ENCODE assay signal across 13 cellular contexts in genomic region chr12:83827860-83828259, GRCh38.
A peak's percentile ranks its signal among the peaks of the same experiment; 100 is the strongest.
DNase-seq lines count a peak whose midpoint lies in the region; ATAC-seq and TF ChIP-seq lines count a peak whose summit lies in the region.
"Had no signal": no experiment of that assay in that cellular context is flagged by ENCODE, and none has a peak within 500 bp of the region (broad histone marks: within the 10 kb centered on the region; RNA-seq: fewer than 3 reads in every experiment).

No MANE protein-coding gene starts in this region.

- H3K9me3 ChIP-seq in adrenal gland (replicated peaks in 1 of 3): no peaks in the 10 kb centered on the region
- H3K9me3 ChIP-seq: ascending aorta, upper lobe of left lung had no signal

- H3K27ac ChIP-seq in adrenal gland: peak overlapping the region in 3 of 5 donors; percentile 45 to 71 (median 52)
- H3K27ac ChIP-seq: ascending aorta, upper lobe of left lung had no signal

- TF ChIP-seq POLR2A in adrenal gland (IDR thresholded peaks at IDR 0.05) (no peak), erythroblast (IDR thresholded peaks at IDR 0.05; ENCODE audit: low read length) (no peak)

- H3K4me3 ChIP-seq in AG10803 (ENCODE audit: low read length) (no peak overlapping the region), adrenal gland (no peak overlapping the region)
- H3K4me3 ChIP-seq: ascending aorta, upper lobe of left lung had no signal

- TF ChIP-seq CTCF in AG10803 (conservative IDR thresholded peaks at IDR 0.05; ENCODE audit: low read length): 0 out of 2 replicates have a peak, but pooled peaks have one; percentile 6
- TF ChIP-seq CTCF in adrenal gland (IDR thresholded peaks at IDR 0.05): peak in 5 of 6 experiments; percentile 17 to 35 (median 28)

- no peaks in the 10 kb centered on the region for H3K36me3 ChIP-seq in adrenal gland (replicated peaks in 1 of 2)
- H3K36me3 ChIP-seq: ascending aorta, upper lobe of left lung had no signal

- H3K4me1 ChIP-seq in adrenal gland (replicated peaks in 1 of 2): peaks cover 14% of the 10 kb centered on the region in 2 donors
- H3K4me1 ChIP-seq: ascending aorta, upper lobe of left lung had no signal

- 0 to 8% (median 6%) methylated on average over 2 of the region's 2 CpGs for WGBS in adrenal gland, 4 donors

- DNase-seq in AG10803 (ENCODE audit: low read depth) (no peak), NCI-H226 (peak; percentile 28), adrenal gland (peak; percentile 68 to 88 (median 76)), iPS-NIHi7 (ENCODE audit: extremely low spot score) (peak; percentile 30), erythroblast (lab: John Stamatoyannopoulos, UW) (no peak), Ammon's horn (ENCODE audit: low spot score) (no peak)
- DNase-seq in activated CD8-positive, alpha-beta memory T cell treated with anti-CD3 and anti-CD28 coated beads, Interleukin-2, amount 50 U/mL, for 4 hours: no peak
- DNase-seq: C1 segment of cervical spinal cord, NCI-H1694 treated with DMSO at 0.1 percent for 48 hours, upper lobe of left lung had no signal

- H3K27me3 ChIP-seq in adrenal gland: no peaks in the 10 kb centered on the region
- H3K27me3 ChIP-seq: ascending aorta, upper lobe of left lung had no signal

- no peak for ATAC-seq in HG02981 (IDR thresholded peaks at IDR 0.05; ENCODE audit: unreplicated experiment)
- ATAC-seq: Panc1 had no signal

- intact Hi-C loops in adrenal gland (cut with DNase I): no loop called here

Comparison
In these comparisons a context has a peak if more than half of its experiments do, and no peak if none do; other contexts are left out.
1. DNase-seq: peak in NCI-H226 (single experiment), adrenal gland (7 of 7) and iPS-NIHi7 (single experiment); none in AG10803 (single experiment), activated CD8-positive, alpha-beta memory T cell treated with anti-CD3 and anti-CD28 coated beads, Interleukin-2, amount 50 U/mL, for 4 hours (single experiment), erythroblast (0 of 2) and Ammon's horn (single experiment).